Comparison of ENCODE assay signal across 8 cellular contexts in genomic region chr2:209771474-209772292, GRCh38. TPM values are rescaled to one million over a fixed set of nuclear protein-coding genes. Genes with fewer than 3 reads are reported as not detected.
DNase-seq lines count a peak whose midpoint lies in the region; ATAC-seq and TF ChIP-seq lines count a peak whose summit lies in the region.

UNC80 (plus strand) TSS chr2:209771832; CDS start chr2:209772073, 241 bp downstream.

- H3K4me3 ChIP-seq in MG63 = peak within 1 kb of the TSS; percentile 18; the same call in 1 of the 2 replicates
- peak within 1 kb of the TSS in 1 of 2 donors; percentile 39 for H3K4me3 ChIP-seq in tibial artery

- H3K27me3 ChIP-seq in MG63 (peaks cover 9% of the 10 kb centered on the region), tibial artery (peaks cover 0 to 19% of the 10 kb centered on the region in 2 donors)

- peaks cover 0 to 10% (median 10%) of the 10 kb centered on the region in 4 donors for H3K4me1 ChIP-seq in tibial artery

- H3K9me3 ChIP-seq in MG63 = no peaks in the 10 kb centered on the region
- no peaks in the 10 kb centered on the region for H3K9me3 ChIP-seq in tibial artery

- intact Hi-C loops in tibial artery (cut with DNase I; ENCODE audit: low total_unique reads) = no loop called here

- TF ChIP-seq CTCF in tibial artery (IDR thresholded peaks at IDR 0.05) = no peak

- DNase-seq in activated naive CD4-positive, alpha-beta T cell treated with Interleukin-2 at 50 U/mL for 16 hours = peak; percentile 5
- DNase-seq in activated naive CD4-positive, alpha-beta T cell (lab: John Stamatoyannopoulos, UW) = no peak
- DNase-seq in MG63 = peak; percentile 66
- peak; percentile 8 to 29 for DNase-seq in activated CD4-positive, alpha-beta T cell treated with anti-CD3 and anti-CD28 coated beads, Interleukin-2, amount 50 U/mL, for 48 hours
- peak; percentile 40 for DNase-seq in fibroblast of gingiva (ENCODE audit: low read depth)
- peak; percentile 76 for DNase-seq in midbrain (lab: John Stamatoyannopoulos, UW)
- DNase-seq in tibial artery = peak; percentile 30 to 67

- ATAC-seq in HG03139 (IDR thresholded peaks at IDR 0.05; ENCODE audit: unreplicated experiment) = no peak

- H3K27ac ChIP-seq in tibial artery = no peak within 1 kb of the TSS

- H3K36me3 ChIP-seq in MG63 (no peaks in the 10 kb centered on the region), tibial artery (no peaks in the 10 kb centered on the region)

RNA-seq across cellular contexts. Expression of gene UNC80, which starts in this region (rescaled TPM):
- not detected in 2 replicates for total RNA-seq in MG63 (2014; rRNA removed; shearing (Covaris generic); ENCODE audit: low replicate concordance)

Comparison
In these comparisons a context has a peak if more than half of its experiments do, and no peak if none do; other contexts are left out.
1. DNase-seq: peak in activated naive CD4-positive, alpha-beta T cell treated with Interleukin-2 at 50 U/mL for 16 hours (single experiment), activated CD4-positive, alpha-beta T cell treated with anti-CD3 and anti-CD28 coated beads, Interleukin-2, amount 50 U/mL, for 48 hours (2 of 2), fibroblast of gingiva (single experiment), midbrain (single experiment) and tibial artery (2 of 2); none in activated naive CD4-positive, alpha-beta T cell (0 of 4).
2. Peak in DNase-seq and H3K4me3 ChIP-seq in MG63; RNA of the gene not detected or under 1 TPM.